1 cellular context compared by ENCODE assay signal in genomic region chr6:24943774-24944173, GRCh38.
TF ChIP-seq lines count a peak whose summit lies in the region.

No MANE protein-coding gene starts in this region.

TF ChIP-seq in GM23338, 12 proteins besides CTCF, POLR2A, EP300 and RAD21 (continued from another document):
- TF ChIP-seq ZNF462 (CRISPR knock-in tag; IDR thresholded peaks at IDR 0.05) (no peak), ZNF331 (CRISPR knock-in tag; IDR thresholded peaks at IDR 0.05; ENCODE audit: low read depth) (no peak), ZNF114 (CRISPR knock-in tag; IDR thresholded peaks at IDR 0.05) (no peak), REST (IDR thresholded peaks at IDR 0.05; ENCODE audit: unreplicated experiment) (no peak), CREB1 (CRISPR knock-in tag; IDR thresholded peaks at IDR 0.05; ENCODE audit: low read depth) (no peak)
